ENCODE assay signal across 8 cellular contexts in genomic region chr19:46745521-46746280, GRCh38. TPM values are rescaled to one million over a fixed set of nuclear protein-coding genes. Genes with fewer than 3 reads are reported as not detected.
DNase-seq lines count a peak whose midpoint lies in the region; ATAC-seq, FAIRE-seq and TF ChIP-seq lines count a peak whose summit lies in the region.

Gene FKRP (plus strand): TSS chr19:46746057. CDS start chr19:46755451, 9,394 bp downstream.

- peak; percentile 50 for FAIRE-seq in GM12892 (lab: Jason Lieb, UNC)

- peak within 1 kb of the TSS; percentile 84 to 97 (median 93) for H3K9ac ChIP-seq in subcutaneous abdominal adipose tissue (ENCODE audit: low read length in 5 of 5)

- H3K27ac ChIP-seq in effector memory CD4-positive, alpha-beta T cell (ENCODE audit: insufficient read depth, low read length, poor library complexity, severe bottlenecking): peak within 1 kb of the TSS; percentile 77
- H3K27ac ChIP-seq in subcutaneous abdominal adipose tissue (ENCODE audit: low read depth, low read length): peak within 1 kb of the TSS; percentile 46

- peak within 1 kb of the TSS; percentile 90 for H3K4me3 ChIP-seq in effector memory CD4-positive, alpha-beta T cell (ENCODE audit: insufficient read depth, low read depth, low read length, poor library complexity, severe bottlenecking)
- H3K4me3 ChIP-seq in subcutaneous abdominal adipose tissue (ENCODE audit: low read depth in 1 of 5, low read length in 5 of 5): peak within 1 kb of the TSS; percentile 82 to 95 (median 89)

- no peaks in the 10 kb centered on the region for H3K27me3 ChIP-seq in effector memory CD4-positive, alpha-beta T cell (replicated peaks; ENCODE audit: control insufficient read depth, insufficient read depth, low read length, poor library complexity, severe bottlenecking)
- no peaks in the 10 kb centered on the region for H3K27me3 ChIP-seq in subcutaneous abdominal adipose tissue (ENCODE audit: control insufficient read depth in 5 of 5, insufficient read depth in 4 of 5, low read length in 5 of 5)

- peaks cover 23% of the 10 kb centered on the region for H3K4me1 ChIP-seq in effector memory CD4-positive, alpha-beta T cell (ENCODE audit: control insufficient read depth, insufficient read depth, low read length, poor library complexity, severe bottlenecking)
- peaks cover 7 to 59% (median 49%) of the 10 kb centered on the region in 5 donors for H3K4me1 ChIP-seq in subcutaneous abdominal adipose tissue (ENCODE audit: control insufficient read depth in 5 of 5, insufficient read depth in 5 of 5, low read length in 5 of 5)

- no peaks in the 10 kb centered on the region for H3K9me3 ChIP-seq in effector memory CD4-positive, alpha-beta T cell (ENCODE audit: control insufficient read depth, low read length)
- no peaks in the 10 kb centered on the region for H3K9me3 ChIP-seq in subcutaneous abdominal adipose tissue (ENCODE audit: control insufficient read depth in 5 of 5, low read length in 5 of 5)

- DNase-seq in GM12892 (ENCODE audit: insufficient read length) (no peak), midbrain (lab: John Stamatoyannopoulos, UW) (peak; percentile 18), KG1 (lab: John Stamatoyannopoulos, UW) (no peak)
- peak in 1 of 3 donors; percentile 18 for DNase-seq in effector memory CD4-positive, alpha-beta T cell

- no peak; the same call in 1 of the 2 replicates for TF ChIP-seq POLR2A in GM12892 (IDR thresholded peaks at IDR 0.05; ENCODE audit: low read depth, low read length)

- ATAC-seq in HG03139 (IDR thresholded peaks at IDR 0.05; ENCODE audit: unreplicated experiment): peak; percentile 42
- peak; percentile 58 to 59 for ATAC-seq in activated CD4-positive, CD25-positive, alpha-beta regulatory T cell treated with anti-CD3 and anti-CD28 coated beads, Interleukin-2, amount 50 U/mL, for 24 hours
- no peak for ATAC-seq in GM19328 (IDR thresholded peaks at IDR 0.05; ENCODE audit: unreplicated experiment)

- no peaks in the 10 kb centered on the region for H3K36me3 ChIP-seq in effector memory CD4-positive, alpha-beta T cell (ENCODE audit: control insufficient read depth, insufficient read depth, low read length)
- H3K36me3 ChIP-seq in subcutaneous abdominal adipose tissue (ENCODE audit: control insufficient read depth in 5 of 5, insufficient read depth in 5 of 5, low read length in 5 of 5): peaks cover 0 to 6% (median 4%) of the 10 kb centered on the region in 5 donors

RNA-seq across cellular contexts. Expression of gene FKRP, which starts in this region (rescaled TPM):
- polyA plus RNA-seq in GM12892 (2012; ENCODE audit: missing spikeins): 4.0 TPM
